In the genomic region with DNA sequence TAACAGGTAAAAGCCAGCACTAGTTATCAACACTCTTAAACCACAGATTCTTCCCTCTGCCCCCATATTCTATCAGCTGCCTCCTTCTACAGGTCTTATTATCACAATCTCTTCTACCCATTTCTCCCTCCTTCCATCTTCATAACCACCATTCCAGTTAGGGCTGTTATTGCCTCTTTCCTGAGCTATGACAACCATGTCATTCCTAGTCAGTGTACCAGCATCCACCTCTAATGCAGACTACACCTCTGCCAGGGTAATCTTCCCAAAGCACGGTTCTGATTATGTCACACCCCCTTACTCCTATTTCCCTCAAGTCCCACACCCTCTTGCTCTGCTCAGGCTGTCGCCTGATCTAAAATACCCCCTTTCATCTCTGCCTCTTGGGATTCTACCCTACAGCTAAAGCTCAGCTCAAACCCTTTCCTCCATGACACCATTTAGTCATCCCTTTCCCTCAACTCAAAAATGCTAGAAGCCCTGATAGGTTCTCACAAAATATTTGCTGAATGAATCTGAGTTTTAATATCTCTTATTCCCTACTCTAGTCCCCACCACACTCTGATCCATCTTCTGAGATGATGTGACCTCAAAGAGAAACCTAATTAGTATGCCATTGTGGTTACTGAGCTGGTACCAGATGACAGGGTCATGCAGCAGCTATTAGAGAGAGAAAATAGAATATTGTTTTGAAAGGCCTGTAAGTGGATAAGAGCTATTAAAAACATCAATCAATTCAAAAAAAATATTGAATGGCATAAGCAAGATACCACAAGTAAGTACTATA, we compare ENCODE assay signal across 21 cellular contexts. TPM values are rescaled to one million over a fixed set of nuclear protein-coding genes. Genes with fewer than 3 reads are reported as not detected.
DNase-seq lines count a peak whose midpoint lies in the region; ATAC-seq and TF ChIP-seq lines count a peak whose summit lies in the region.
"Had no signal": no experiment of that assay in that cellular context is flagged by ENCODE, and none has a peak within 500 bp of the region (broad histone marks: within the 10 kb centered on the region; RNA-seq: fewer than 3 reads in every experiment).

No MANE protein-coding gene starts in this region.

- no CpG with 5 or more reads among the region's 2 CpGs for WGBS in trophoblast cell (ENCODE audit: extremely low coverage, insufficient coverage, insufficient read length)
- 88 to 97% methylated on average over 2 of the region's 2 CpGs for WGBS in upper lobe of left lung, 2 donors

- no peak overlapping the region for H3K27ac ChIP-seq in trophoblast cell (ENCODE audit: low read depth, low read length)
- H3K27ac ChIP-seq in upper lobe of left lung = peak overlapping the region in 1 of 4 donors; percentile 30
- H3K27ac ChIP-seq: hepatocyte, stomach had no signal

- H3K4me2 ChIP-seq in trophoblast cell (ENCODE audit: low read length) = no peak overlapping the region
- H3K4me2 ChIP-seq: hepatocyte had no signal

- no peak overlapping the region for H2BK5ac ChIP-seq in trophoblast cell (ENCODE audit: low read depth, low read length, poor library complexity)

- no peak overlapping the region for H2AFZ ChIP-seq in trophoblast cell (ENCODE audit: insufficient read depth, low read length, poor library complexity)
- H2AFZ ChIP-seq: hepatocyte had no signal

- H3K9me3 ChIP-seq in trophoblast cell (ENCODE audit: insufficient read depth, low read depth, low read length) = no peaks in the 10 kb centered on the region
- no peaks in the 10 kb centered on the region for H3K9me3 ChIP-seq in upper lobe of left lung
- H3K9me3 ChIP-seq: stomach had no signal

- peak overlapping the region; percentile 8 for H3K23ac ChIP-seq in trophoblast cell (ENCODE audit: low read length)

- TF ChIP-seq CTCF in brain (conservative IDR thresholded peaks at IDR 0.05) (no peak), upper lobe of left lung (IDR thresholded peaks at IDR 0.05) (no peak)

- H2BK120ac ChIP-seq in trophoblast cell (ENCODE audit: insufficient read depth, low read length, poor library complexity) = no peak overlapping the region

- H3K36me3 ChIP-seq in trophoblast cell (ENCODE audit: control insufficient read depth in 1 of 2, insufficient read depth in 2 of 2, low read length in 2 of 2) (peaks cover 13 to 22% of the 10 kb centered on the region in 2 experiments), upper lobe of left lung (peaks cover 0 to 2% (median 0%) of the 10 kb centered on the region in 4 donors)

- H3K27ac Mint-ChIP-seq in T-helper 1 cell treated with Interleukin-12 subunit alpha and Interleukin-12 subunit beta and Interleukin-4 antibody, amounts not matched to agents 30 μg/mL and 1 μg/mL, for 36 hours = peak overlapping the region; percentile 61
- H3K27ac Mint-ChIP-seq in brain = peak overlapping the region; percentile 6 to 92 (median 50)
- H3K27ac Mint-ChIP-seq: activated T-cell treated with anti-CD3 and anti-CD28 coated beads, Interleukin-2, amount 50 U/mL, for 72 hours; progenitor cell of endocrine pancreas had no signal

- peaks cover 25% of the 10 kb centered on the region for H3K36me3 Mint-ChIP-seq in T-helper 1 cell treated with Interleukin-12 subunit alpha and Interleukin-12 subunit beta and Interleukin-4 antibody, amounts not matched to agents 30 μg/mL and 1 μg/mL, for 36 hours (ENCODE audit: low read depth)
- H3K36me3 Mint-ChIP-seq in brain = peaks cover 36% of the 10 kb centered on the region

- peaks cover 16% of the 10 kb centered on the region for H3K4me1 Mint-ChIP-seq in T-helper 1 cell treated with Interleukin-12 subunit alpha and Interleukin-12 subunit beta and Interleukin-4 antibody, amounts not matched to agents 30 μg/mL and 1 μg/mL, for 36 hours (ENCODE audit: low read depth)
- peaks cover 47% of the 10 kb centered on the region for H3K4me1 Mint-ChIP-seq in brain

- ATAC-seq in upper lobe of left lung (ENCODE audit: low FRiP score in 2 of 2) = no peak
- ATAC-seq: T-cell had no signal

- H2BK12ac ChIP-seq in trophoblast cell (ENCODE audit: low read length) = no peak overlapping the region

- DNase-seq in T-helper 1 cell = no peak
- peak; percentile 32 for DNase-seq in LHCN-M2 (ENCODE audit: low read depth)
- peak; percentile 75 to 92 for DNase-seq in trophoblast cell
- no peak for DNase-seq in upper lobe of left lung
- DNase-seq in COLO829 (ENCODE audit: low spot score) = no peak
- no peak for DNase-seq in epidermal melanocyte (ENCODE audit: insufficient read length, low spot score)
- DNase-seq: activated T-cell treated with anti-CD3 and anti-CD28 coated beads, Interleukin-2, amount 50 U/mL, for 72 hours; cortex of kidney; GF-D8; Karpas-422; kidney glomerular epithelial cell; NCI-H2029; NCI-H526 treated with DMSO at 0.1 percent for 48 hours; stomach; T-cell had no signal

- H3K9ac ChIP-seq in trophoblast cell (ENCODE audit: low read length) = no peak overlapping the region

- H3K4me3 Mint-ChIP-seq in T-helper 1 cell treated with Interleukin-12 subunit alpha and Interleukin-12 subunit beta and Interleukin-4 antibody, amounts not matched to agents 30 μg/mL and 1 μg/mL, for 36 hours = no peak overlapping the region
- H3K4me3 Mint-ChIP-seq in brain = no peak overlapping the region
- H3K4me3 Mint-ChIP-seq: activated T-cell treated with anti-CD3 and anti-CD28 coated beads, Interleukin-2, amount 50 U/mL, for 72 hours; T-cell had no signal

- no peak for TF ChIP-seq POLR2A in upper lobe of left lung (IDR thresholded peaks at IDR 0.05)

- H4K8ac ChIP-seq in trophoblast cell (ENCODE audit: low read depth, low read length) = no peak overlapping the region

- no peaks in the 10 kb centered on the region for H3K79me2 ChIP-seq in trophoblast cell (ENCODE audit: control insufficient read depth, insufficient read depth, low read length, poor library complexity)

- H3K9me3 Mint-ChIP-seq in T-helper 1 cell treated with Interleukin-12 subunit alpha and Interleukin-12 subunit beta and Interleukin-4 antibody, amounts not matched to agents 30 μg/mL and 1 μg/mL, for 36 hours = no peaks in the 10 kb centered on the region
- H3K9me3 Mint-ChIP-seq in brain = no peaks in the 10 kb centered on the region
- H3K9me3 Mint-ChIP-seq: activated T-cell treated with anti-CD3 and anti-CD28 coated beads, Interleukin-2, amount 50 U/mL, for 72 hours; T-cell had no signal

- H4K91ac ChIP-seq in trophoblast cell (ENCODE audit: low read depth, low read length) = no peak overlapping the region

- H3K79me1 ChIP-seq in trophoblast cell (ENCODE audit: low read length) = no peaks in the 10 kb centered on the region

- H3K14ac ChIP-seq in trophoblast cell (ENCODE audit: low read length) = no peak overlapping the region

- TF ChIP-seq EP300 in upper lobe of left lung (IDR thresholded peaks at IDR 0.05) = no peak

- H3K4me1 ChIP-seq in trophoblast cell (ENCODE audit: control insufficient read depth in 1 of 2, insufficient read depth in 2 of 2, low read length in 2 of 2) (no peaks in the 10 kb centered on the region), upper lobe of left lung (peaks cover 4 to 29% (median 12%) of the 10 kb centered on the region in 4 donors)

- no peaks in the 10 kb centered on the region for H3K27me3 Mint-ChIP-seq in T-helper 1 cell treated with Interleukin-12 subunit alpha and Interleukin-12 subunit beta and Interleukin-4 antibody, amounts not matched to agents 30 μg/mL and 1 μg/mL, for 36 hours (ENCODE audit: low read depth)
- no peaks in the 10 kb centered on the region for H3K27me3 Mint-ChIP-seq in brain
- H3K27me3 Mint-ChIP-seq: progenitor cell of endocrine pancreas, T-cell had no signal

- H3K4me3 ChIP-seq in trophoblast cell (ENCODE audit: low read depth, low read length) (no peak overlapping the region), upper lobe of left lung (no peak overlapping the region)
- H3K4me3 ChIP-seq: hepatocyte, stomach had no signal

- H4K12ac ChIP-seq in trophoblast cell (ENCODE audit: low read depth, low read length) = no peak overlapping the region

- no peak overlapping the region for H2AK5ac ChIP-seq in trophoblast cell (ENCODE audit: low read length)

- no peak overlapping the region for H3K4ac ChIP-seq in trophoblast cell (ENCODE audit: low read depth, low read length)

- H3K27me3 ChIP-seq in trophoblast cell (ENCODE audit: insufficient read depth, low read length) (no peaks in the 10 kb centered on the region), upper lobe of left lung (no peaks in the 10 kb centered on the region)
- H3K27me3 ChIP-seq: hepatocyte, stomach had no signal

- H3K18ac ChIP-seq in trophoblast cell (ENCODE audit: low read length) = no peak overlapping the region

RNA-seq across cellular contexts. Expression of a gene that starts 11.7 kb away (rescaled TPM):
- 167 and 177 TPM in 2 replicates for total RNA-seq in LHCN-M2 (2014; rRNA removed)
- 75.2 TPM for polyA plus RNA-seq in LHCN-M2 (2012)
- polyA plus RNA-seq in brain (ENCODE audit: insufficient read depth, low read depth, low replicate concordance) = 74.4 TPM
- 34.8 and 37.0 TPM in 2 replicates for polyA plus RNA-seq in trophoblast cell (2013)
- 10 to 100 TPM; 10.3 to 22.4 (median 18.4) TPM for total RNA-seq in upper lobe of left lung

RNA-seq across cellular contexts. Expression of a gene that starts 40.8 kb away (rescaled TPM):
- not detected in 2 replicates for total RNA-seq in LHCN-M2 (2014; rRNA removed)
- polyA plus RNA-seq in LHCN-M2 (2012) = not detected
- 1.4 TPM for polyA plus RNA-seq in brain (ENCODE audit: insufficient read depth, low read depth, low replicate concordance)
- not detected in 2 replicates for polyA plus RNA-seq in trophoblast cell (2013)
- under 1 TPM in 4 of 6 donors, not detected in 2; 0.06 to 0.39 (median 0.24) TPM for total RNA-seq in upper lobe of left lung
- total RNA-seq: A172; activated T-cell treated with anti-CD3 and anti-CD28 coated beads, Interleukin-2, amount 50 U/mL, for 72 hours; hepatocyte; RPMI7951; T-cell had no signal

RNA-seq across cellular contexts. Expression of a gene that starts 43.8 kb away (rescaled TPM):
- total RNA-seq in LHCN-M2 (2014; rRNA removed) (1.2 and 4.3 TPM in 2 replicates), upper lobe of left lung (1 to 10 TPM in 2 of 6 donors, under 1 TPM in 2, not detected in 2; 0.15 to 2.7 (median 1.1) TPM)
- 2.9 TPM for polyA plus RNA-seq in LHCN-M2 (2012)
- 13.8 TPM for polyA plus RNA-seq in brain (ENCODE audit: insufficient read depth, low read depth, low replicate concordance)
- polyA plus RNA-seq in trophoblast cell (2013) = 0.44 and 0.62 TPM in 2 replicates

RNA-seq across cellular contexts. Expression of a gene that starts 51.9 kb away (rescaled TPM):
- 0.11 TPM in 1 of 2 replicates, not detected in the other for total RNA-seq in LHCN-M2 (2014; rRNA removed)
- polyA plus RNA-seq in LHCN-M2 (2012) = not detected
- 2.7 TPM for polyA plus RNA-seq in brain (ENCODE audit: insufficient read depth, low read depth, low replicate concordance)
- polyA plus RNA-seq in trophoblast cell (2013) = not detected in 2 replicates
- total RNA-seq in upper lobe of left lung = 10 to 100 TPM in 5 of 6 donors, 1 to 10 TPM in 1; 7.3 to 36.6 (median 18.1) TPM
- total RNA-seq: activated T-cell treated with anti-CD3 and anti-CD28 coated beads, Interleukin-2, amount 50 U/mL, for 72 hours; RPMI7951; T-cell had no signal

Comparison
In these comparisons a context has a peak if more than half of its experiments do, and no peak if none do; other contexts are left out.
1. DNase-seq: peak in LHCN-M2 (single experiment) and trophoblast cell (2 of 2); none in T-helper 1 cell (0 of 5), upper lobe of left lung (0 of 2), COLO829 (single experiment) and epidermal melanocyte (single experiment).